1 cellular context compared by ENCODE assay signal in genomic region chr6:23301546-23301945, GRCh38.
TF ChIP-seq lines count a peak whose summit lies in the region.

No MANE protein-coding gene starts in this region.

TF ChIP-seq in SK-N-SH, 30 proteins besides CTCF, POLR2A, EP300 and RAD21 (continued from another document):
- TF ChIP-seq RCOR1 (IDR thresholded peaks at IDR 0.05; ENCODE audit: low read length) (no peak), NFIC (IDR thresholded peaks at IDR 0.05; ENCODE audit: borderline replicate concordance) (no peak), YY1 (IDR thresholded peaks at IDR 0.05; ENCODE audit: low read depth) (no peak), TEAD4 (IDR thresholded peaks at IDR 0.05; ENCODE audit: borderline replicate concordance, insufficient read depth) (no peak), IRF3 (IDR thresholded peaks at IDR 0.05; ENCODE audit: low read depth, low read length) (no peak), ELF1 (IDR thresholded peaks at IDR 0.05) (no peak), JUND (IDR thresholded peaks at IDR 0.05) (no peak), MEF2A (IDR thresholded peaks at IDR 0.05; ENCODE audit: borderline replicate concordance, low read depth) (no peak), FOXM1 (IDR thresholded peaks at IDR 0.05; ENCODE audit: low read depth) (no peak), CHD2 (IDR thresholded peaks at IDR 0.05; ENCODE audit: low read length, partially characterized antibody) (no peak)
- TF ChIP-seq, protein P1, sequence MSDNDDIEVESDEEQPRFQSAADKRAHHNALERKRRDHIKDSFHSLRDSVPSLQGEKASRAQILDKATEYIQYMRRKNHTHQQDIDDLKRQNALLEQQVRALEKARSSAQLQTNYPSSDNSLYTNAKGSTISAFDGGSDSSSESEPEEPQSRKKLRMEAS (IDR thresholded peaks at IDR 0.05; ENCODE audit: low read depth), result no peak
